Comparison of ENCODE assay signal across 8 cellular contexts in genomic region chr14:60091550-60092511, GRCh38. TPM values are rescaled to one million over a fixed set of nuclear protein-coding genes. Genes with fewer than 3 reads are reported as not detected.
DNase-seq lines count a peak whose midpoint lies in the region; ATAC-seq lines count a peak whose summit lies in the region.

Gene PCNX4, plus strand, starts transcription at chr14:60091923. Its CDS starts 15,716 bp downstream, at chr14:60107639.

- H3K27ac ChIP-seq in CD8-positive, alpha-beta memory T cell (ENCODE audit: low read depth, low read length), result peak within 1 kb of the TSS; percentile 90

- peaks cover 28% of the 10 kb centered on the region for H3K4me1 ChIP-seq in CD8-positive, alpha-beta memory T cell (ENCODE audit: insufficient read depth, low read length)

- peaks cover 39 to 54% (median 48%) of the 10 kb centered on the region in 3 donors for H3K4me1 Mint-ChIP-seq in CD8-positive, alpha-beta memory T cell
- H3K4me1 Mint-ChIP-seq in effector memory CD8-positive, alpha-beta T cell (ENCODE audit: low read depth in 2 of 2), result peaks cover 23 to 40% of the 10 kb centered on the region in 2 donors

- peaks cover 0 to 18% (median 0%) of the 10 kb centered on the region in 3 donors for H3K36me3 Mint-ChIP-seq in CD8-positive, alpha-beta memory T cell
- peaks cover 15% of the 10 kb centered on the region for H3K36me3 Mint-ChIP-seq in effector memory CD8-positive, alpha-beta T cell (ENCODE audit: insufficient read depth)

- no peaks in the 10 kb centered on the region for H3K9me3 ChIP-seq in CD8-positive, alpha-beta memory T cell (ENCODE audit: low read length)

- no peaks in the 10 kb centered on the region for H3K36me3 ChIP-seq in CD8-positive, alpha-beta memory T cell (ENCODE audit: insufficient read depth, low read length)

- peak within 1 kb of the TSS; percentile 85 to 99 (median 95) for H3K27ac Mint-ChIP-seq in CD8-positive, alpha-beta memory T cell
- H3K27ac Mint-ChIP-seq in effector memory CD8-positive, alpha-beta T cell, result peak within 1 kb of the TSS; percentile 97

- CTCF ChIA-PET in CD8-positive, alpha-beta memory T cell (lab: Charles Lee), result interaction anchor here (0.7 to 2.9 kb wide), 6 partner anchors 24 to 127 kb away, joined by 4 to 16 read pairs (median 5); partner anchors contain the start of gene DHRS7

- no peaks in the 10 kb centered on the region for H3K9me3 Mint-ChIP-seq in CD8-positive, alpha-beta memory T cell
- peaks cover 0 to 6% of the 10 kb centered on the region in 2 donors for H3K9me3 Mint-ChIP-seq in effector memory CD8-positive, alpha-beta T cell

- H3K27me3 Mint-ChIP-seq in CD8-positive, alpha-beta memory T cell, result peaks cover 0 to 3% of the 10 kb centered on the region in 2 donors
- no peaks in the 10 kb centered on the region for H3K27me3 Mint-ChIP-seq in effector memory CD8-positive, alpha-beta T cell

- H3K4me3 Mint-ChIP-seq in CD8-positive, alpha-beta memory T cell, result peak within 1 kb of the TSS; percentile 86 to 96 (median 93)
- peak within 1 kb of the TSS; percentile 88 to 91 for H3K4me3 Mint-ChIP-seq in effector memory CD8-positive, alpha-beta T cell

- DNase-seq in CD8-positive, alpha-beta memory T cell, result peak; percentile 90 to 97 (median 95)
- peak; percentile 92 for DNase-seq in HS-5 (ENCODE audit: low read depth)
- DNase-seq in NOMO-1 treated with DMSO at 0.1 percent for 48 hours (lab: John Stamatoyannopoulos, UW; ENCODE audit: unreplicated experiment), result peak; percentile 97
- peak; percentile 86 to 91 for DNase-seq in activated CD8-positive, alpha-beta memory T cell treated with anti-CD3 and anti-CD28 coated beads for 4 hours (ENCODE audit: low read depth in 2 of 2)
- peak; percentile 90 to 91 (median 91) for DNase-seq in effector memory CD8-positive, alpha-beta T cell
- DNase-seq in medulla oblongata (ENCODE audit: extremely low spot score), result peak; percentile 99
- peak; percentile 91 for DNase-seq in stimulated activated CD8-positive, alpha-beta memory T cell treated with anti-CD3 and anti-CD28 coated beads, Interleukin-12 subunit alpha, Interleukin-12 subunit beta, amount 100 ng/mL, for 1 hour (ENCODE audit: low read depth)

- H3K27me3 ChIP-seq in CD8-positive, alpha-beta memory T cell (ENCODE audit: insufficient read depth, low read length, poor library complexity, severe bottlenecking), result no peaks in the 10 kb centered on the region

- POLR2A ChIA-PET in CD8-positive, alpha-beta memory T cell (lab: Charles Lee), result interaction anchor here (0.9 to 3.4 kb wide), 6 partner anchors 67 to 157 kb away, joined by 3 to 15 read pairs (median 4); partner anchors contain the start of genes DHRS7 and PPM1A

- peak; percentile 89 for ATAC-seq in GM19468 (IDR thresholded peaks at IDR 0.05; ENCODE audit: extremely low read depth, unreplicated experiment)
- ATAC-seq in effector memory CD8-positive, alpha-beta T cell (replicated peaks), result peak; percentile 88

- H3K4me3 ChIP-seq in CD8-positive, alpha-beta memory T cell (ENCODE audit: low read length), result peak within 1 kb of the TSS; percentile 90

RNA-seq across cellular contexts. Expression of gene PCNX4, which starts in this region (rescaled TPM):
- 10 to 100 TPM; 38.8 to 43.5 TPM for total RNA-seq in CD8-positive, alpha-beta memory T cell
- 21.4 TPM for polyA plus RNA-seq in CD8-positive, alpha-beta memory T cell

Comparison
In these comparisons a context has a peak if more than half of its experiments do, and no peak if none do; other contexts are left out.
1. Peak in every context shown above with its lines: DNase-seq, ATAC-seq, H3K4me3 ChIP-seq and H3K27ac ChIP-seq.